8 cellular contexts compared by ENCODE assay signal in genomic region chr6:145704153-145704781, GRCh38. TPM values are rescaled to one million over a fixed set of nuclear protein-coding genes. Genes with fewer than 3 reads are reported as not detected.
DNase-seq lines count a peak whose midpoint lies in the region; ATAC-seq and TF ChIP-seq lines count a peak whose summit lies in the region.

No MANE protein-coding gene starts in this region.

- TF ChIP-seq POLR2A in heart left ventricle (IDR thresholded peaks at IDR 0.05) (no peak), tibial nerve (IDR thresholded peaks at IDR 0.05) (no peak)

- H3K79me2 ChIP-seq in OCI-LY3 (ENCODE audit: low read length), result no peaks in the 10 kb centered on the region

- WGBS in heart left ventricle, 4 donors, result 35 to 54% (median 46%) methylated on average over 3 of the region's 3 CpGs
- WGBS in tibial nerve, 2 donors, result 36 to 47% methylated on average over 3 of the region's 3 CpGs

- peak; percentile 25 to 70 (median 56) for TF ChIP-seq CTCF in heart left ventricle (IDR thresholded peaks at IDR 0.05)
- peak; percentile 36; the same call in 1 of the 2 replicates for TF ChIP-seq CTCF in OCI-LY3 (IDR thresholded peaks at IDR 0.05; ENCODE audit: low read depth, low read length)
- peak in 3 of 5 experiments; percentile 44 to 54 (median 53) for TF ChIP-seq CTCF in tibial nerve (IDR thresholded peaks at IDR 0.05)

- H2AFZ ChIP-seq in OCI-LY3 (ENCODE audit: low read depth, low read length), result no peak overlapping the region

- H3K9ac ChIP-seq in OCI-LY3 (ENCODE audit: low read length), result no peak overlapping the region

- ATAC-seq in heart left ventricle (no peak), Right ventricle myocardium superior (ENCODE audit: poor library complexity) (no peak), GM21737 (IDR thresholded peaks at IDR 0.05; ENCODE audit: unreplicated experiment) (no peak)

- peaks cover 0 to 11% (median 0%) of the 10 kb centered on the region in 12 donors for H3K4me1 ChIP-seq in heart left ventricle
- H3K4me1 ChIP-seq in OCI-LY3 (ENCODE audit: low read length), result no peaks in the 10 kb centered on the region
- peaks cover 0 to 3% (median 0%) of the 10 kb centered on the region in 4 donors for H3K4me1 ChIP-seq in tibial nerve

- no peak for TF ChIP-seq EP300 in tibial nerve (IDR thresholded peaks at IDR 0.05)

- H3K4me3 ChIP-seq in heart left ventricle (no peak overlapping the region), OCI-LY3 (ENCODE audit: low read length) (no peak overlapping the region), tibial nerve (no peak overlapping the region)

- H3K27ac ChIP-seq in heart left ventricle, result no peak overlapping the region
- no peak overlapping the region for H3K27ac ChIP-seq in OCI-LY3 (ENCODE audit: low read length)
- H3K27ac ChIP-seq in tibial nerve, result no peak overlapping the region

- H3K36me3 ChIP-seq in heart left ventricle, result peaks cover 0 to 3% (median 0%) of the 10 kb centered on the region in 9 donors
- H3K36me3 ChIP-seq in OCI-LY3 (replicated peaks; ENCODE audit: low read depth, low read length), result no peaks in the 10 kb centered on the region
- H3K36me3 ChIP-seq in tibial nerve, result peaks cover 0 to 7% (median 0%) of the 10 kb centered on the region in 3 donors

- H3K4me2 ChIP-seq in OCI-LY3 (ENCODE audit: low read length), result no peak overlapping the region

- no peaks in the 10 kb centered on the region for H3K9me3 ChIP-seq in heart left ventricle
- H3K9me3 ChIP-seq in OCI-LY3 (ENCODE audit: insufficient read depth, low read length), result no peaks in the 10 kb centered on the region
- H3K9me3 ChIP-seq in tibial nerve, result peaks cover 0 to 5% (median 0%) of the 10 kb centered on the region in 4 donors

- no peaks in the 10 kb centered on the region for H3K27me3 ChIP-seq in heart left ventricle
- no peaks in the 10 kb centered on the region for H3K27me3 ChIP-seq in OCI-LY3 (ENCODE audit: low read depth, low read length)
- no peaks in the 10 kb centered on the region for H3K27me3 ChIP-seq in tibial nerve

- intact Hi-C loops in heart left ventricle (cut with DNase I) (loop anchor here in 1 of 10 donors (10.0 kb wide), 1 partner anchor 1119 kb away; no protein-coding TSS in a partner anchor), Right ventricle myocardium superior (cut with DNase I) (no loop called here)

- H4K20me1 ChIP-seq in OCI-LY3 (ENCODE audit: insufficient read depth, low read length), result no peaks in the 10 kb centered on the region

- DNase-seq in heart left ventricle (no peak), Right ventricle myocardium superior (no peak), fibroblast of gingiva (ENCODE audit: low read depth) (peak; percentile 5), tibial nerve (ENCODE audit: low spot score in 2 of 2) (no peak)
- DNase-seq in activated CD4-positive, alpha-beta T cell treated with anti-CD3 and anti-CD28 coated beads for 1 hour, result no peak
- DNase-seq in stimulated activated CD4-positive, alpha-beta T cell treated with anti-CD3 and anti-CD28 coated beads, Interleukin-2, amount 100 ng/mL, for 24 hours, result no peak

RNA-seq across cellular contexts. Expression of gene EPM2A, which starts 31.1 kb away (rescaled TPM):
- 10 to 100 TPM; 20.4 to 52.7 (median 42.6) TPM for total RNA-seq in heart left ventricle
- polyA plus RNA-seq in heart left ventricle, result 10 to 100 TPM; 13.1 to 21.3 TPM
- total RNA-seq in Right ventricle myocardium superior, result 46.5 TPM
- total RNA-seq in tibial nerve, result 10 to 100 TPM; 14.7 to 24.9 (median 20.3) TPM
